Comparison of ENCODE assay signal across 8 cellular contexts in the genomic region with DNA sequence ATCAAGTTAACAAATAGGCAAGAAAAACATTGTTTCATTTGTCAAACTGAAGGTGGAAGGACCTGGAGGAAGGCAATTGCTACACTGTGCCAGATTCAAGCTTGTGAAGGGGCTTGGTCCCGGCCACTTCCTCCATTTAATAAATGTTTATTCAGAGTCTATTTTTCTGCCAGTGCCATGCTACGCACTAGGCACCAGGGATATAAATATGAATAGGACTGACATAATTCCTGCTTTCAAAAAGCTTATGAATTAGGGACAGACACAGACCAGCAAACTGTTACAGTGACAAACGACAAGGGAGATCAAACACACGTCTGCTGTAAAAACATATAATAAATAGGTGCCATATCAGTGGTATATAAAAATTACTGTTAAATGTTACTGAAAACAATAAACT. TPM values are rescaled to one million over a fixed set of nuclear protein-coding genes. Genes with fewer than 3 reads are reported as not detected.
DNase-seq lines count a peak whose midpoint lies in the region; ATAC-seq and TF ChIP-seq lines count a peak whose summit lies in the region.

No MANE protein-coding gene starts in this region.

- H3K9me3 ChIP-seq in SJSA1 (replicated peaks): no peaks in the 10 kb centered on the region
- peaks cover 7% of the 10 kb centered on the region for H3K9me3 ChIP-seq in left ventricle myocardium inferior (replicated peaks)
- H3K9me3 ChIP-seq in thymus (ENCODE audit: control insufficient read depth): no peaks in the 10 kb centered on the region

- peak; percentile 29 for DNase-seq in activated CD4-positive, alpha-beta T cell treated with anti-CD3 and anti-CD28 coated beads, Interleukin-2, amount 10 ng/mL, durations not matched to agents 7 days and 5 days
- no peak for DNase-seq in activated CD4-positive, alpha-beta T cell treated with anti-CD3 and anti-CD28 coated beads, Interleukin-2, amount 50 U/mL, for 1 hour
- DNase-seq in SJSA1 (ENCODE audit: low read depth in 1 of 2, low spot score in 2 of 2): no peak
- DNase-seq in left ventricle myocardium inferior: no peak
- no peak for DNase-seq in NCI-H2171 treated with DMSO at 0.1 percent for 48 hours (lab: John Stamatoyannopoulos, UW)
- no peak for DNase-seq in ACHN

- H3K27me3 ChIP-seq in SJSA1 (replicated peaks): no peaks in the 10 kb centered on the region
- H3K27me3 ChIP-seq in left ventricle myocardium inferior (ENCODE audit: low read depth): peaks cover 5% of the 10 kb centered on the region
- H3K27me3 ChIP-seq in thymus (ENCODE audit: control insufficient read depth, insufficient read depth): no peaks in the 10 kb centered on the region

- H3K4me1 Mint-ChIP-seq in activated CD4-positive, alpha-beta T cell treated with anti-CD3 and anti-CD28 coated beads, Interleukin-2, amount 10 ng/mL, durations not matched to agents 7 days and 5 days: peaks cover 41% of the 10 kb centered on the region

- ATAC-seq in HG03097 (IDR thresholded peaks at IDR 0.05; ENCODE audit: low FRiP score, unreplicated experiment): no peak

- peak overlapping the region; percentile 72 for H3K4me3 Mint-ChIP-seq in activated CD4-positive, alpha-beta T cell treated with anti-CD3 and anti-CD28 coated beads, Interleukin-2, amount 10 ng/mL, durations not matched to agents 7 days and 5 days

- H3K27ac Mint-ChIP-seq in activated CD4-positive, alpha-beta T cell treated with anti-CD3 and anti-CD28 coated beads, Interleukin-2, amount 10 ng/mL, durations not matched to agents 7 days and 5 days: peak overlapping the region; percentile 94

- CTCF ChIA-PET in activated CD4-positive, alpha-beta T cell treated with anti-CD3 and anti-CD28 coated beads, Interleukin-2, amount 10 ng/mL, durations not matched to agents 7 days and 5 days (lab: Charles Lee): interaction anchor here (0.7 to 1.7 kb wide), 5 partner anchors 10 to 444 kb away, joined by 3 to 8 read pairs (median 3); no protein-coding TSS in a partner anchor

- POLR2A ChIA-PET in activated CD4-positive, alpha-beta T cell treated with anti-CD3 and anti-CD28 coated beads, Interleukin-2, amount 10 ng/mL, durations not matched to agents 7 days and 5 days (lab: Charles Lee): interaction anchor here (0.5 to 0.6 kb wide), 2 partner anchors 20 to 1123 kb away, joined by 3 read pairs; no protein-coding TSS in a partner anchor

- no peak overlapping the region for H3K27ac ChIP-seq in SJSA1
- peak overlapping the region; percentile 53 for H3K27ac ChIP-seq in left ventricle myocardium inferior (replicated peaks)
- no peak overlapping the region for H3K27ac ChIP-seq in thymus (ENCODE audit: low read depth)

- 8% methylated on average over 4 of the region's 4 CpGs for WGBS in thymus

- no peaks in the 10 kb centered on the region for H3K36me3 Mint-ChIP-seq in activated CD4-positive, alpha-beta T cell treated with anti-CD3 and anti-CD28 coated beads, Interleukin-2, amount 10 ng/mL, durations not matched to agents 7 days and 5 days (ENCODE audit: low read depth)

- H3K9me3 Mint-ChIP-seq in activated CD4-positive, alpha-beta T cell treated with anti-CD3 and anti-CD28 coated beads, Interleukin-2, amount 10 ng/mL, durations not matched to agents 7 days and 5 days: no peaks in the 10 kb centered on the region

- H3K4me3 ChIP-seq in SJSA1 (peak overlapping the region; percentile 26), left ventricle myocardium inferior (peak overlapping the region; percentile 30), thymus (ENCODE audit: low read length) (peak overlapping the region; percentile 30)

- intact Hi-C loops in left ventricle myocardium inferior (cut with micrococcal nuclease): loop anchor here (10.0 kb wide), 1 partner anchor 101 kb away; no protein-coding TSS in a partner anchor

- TF ChIP-seq CTCF in left ventricle myocardium inferior (IDR thresholded peaks at IDR 0.05; ENCODE audit: borderline replicate concordance): no peak

- H3K4me1 ChIP-seq in SJSA1 (replicated peaks): peaks cover 15% of the 10 kb centered on the region
- peaks cover 7% of the 10 kb centered on the region for H3K4me1 ChIP-seq in left ventricle myocardium inferior
- H3K4me1 ChIP-seq in thymus (ENCODE audit: control insufficient read depth, insufficient read depth, low read length): no peaks in the 10 kb centered on the region

- in situ Hi-C loops in ACHN (cut with HindIII; ENCODE audit: low pct_ligation_motif_present, low pct_unique_long_range_greater_than_20kb, low sequenced_read_pairs): no loop called here

- H3K27me3 Mint-ChIP-seq in activated CD4-positive, alpha-beta T cell treated with anti-CD3 and anti-CD28 coated beads, Interleukin-2, amount 10 ng/mL, durations not matched to agents 7 days and 5 days: no peaks in the 10 kb centered on the region

- H3K36me3 ChIP-seq in SJSA1 (no peaks in the 10 kb centered on the region), left ventricle myocardium inferior (no peaks in the 10 kb centered on the region), thymus (ENCODE audit: control insufficient read depth, insufficient read depth) (no peaks in the 10 kb centered on the region)

RNA-seq across cellular contexts. Expression of a gene that starts 0.6 kb away (rescaled TPM):
- total RNA-seq in activated CD4-positive, alpha-beta T cell treated with anti-CD3 and anti-CD28 coated beads, Interleukin-2, amount 10 ng/mL, durations not matched to agents 7 days and 5 days: 1 to 10 TPM; 3.2 to 3.5 TPM
- total RNA-seq in SJSA1 (2014; rRNA removed; shearing (Covaris generic)): 0.28 and 1.5 TPM in 2 replicates
- 0.71 TPM for total RNA-seq in left ventricle myocardium inferior
- polyA plus RNA-seq in thymus: 1.6 TPM

RNA-seq across cellular contexts. Expression of a gene that starts 11.6 kb away (rescaled TPM):
- under 1 TPM; 0.31 to 0.45 TPM for total RNA-seq in activated CD4-positive, alpha-beta T cell treated with anti-CD3 and anti-CD28 coated beads, Interleukin-2, amount 10 ng/mL, durations not matched to agents 7 days and 5 days
- 69.5 and 89.1 TPM in 2 replicates for total RNA-seq in SJSA1 (2014; rRNA removed; shearing (Covaris generic))
- total RNA-seq in left ventricle myocardium inferior: 19.5 TPM
- polyA plus RNA-seq in thymus: 7.3 TPM

RNA-seq across cellular contexts. Expression of a gene that starts 51.5 kb away (rescaled TPM):
- 10 to 100 TPM; 19.5 to 21.0 TPM for total RNA-seq in activated CD4-positive, alpha-beta T cell treated with anti-CD3 and anti-CD28 coated beads, Interleukin-2, amount 10 ng/mL, durations not matched to agents 7 days and 5 days
- 0.41 and 1.1 TPM in 2 replicates for total RNA-seq in SJSA1 (2014; rRNA removed; shearing (Covaris generic))
- 3.5 TPM for total RNA-seq in left ventricle myocardium inferior
- 6.1 TPM for polyA plus RNA-seq in thymus

Comparison
In these comparisons a context has a peak if more than half of its experiments do, and no peak if none do; other contexts are left out.
1. RNA of a gene that starts 11.6 kb away (total RNA-seq): 69.5 to 89.1 TPM in SJSA1 and 19.5 TPM in left ventricle myocardium inferior (single experiment); 0.31 to 0.45 TPM in activated CD4-positive, alpha-beta T cell treated with anti-CD3 and anti-CD28 coated beads, Interleukin-2, amount 10 ng/mL, durations not matched to agents 7 days and 5 days; every median in the first group is over 10 times any median in the second.
2. Peak in every context shown above with its lines, with median percentiles within 50 percentile points of each other: H3K4me3 ChIP-seq.